Comparison of ENCODE assay signal across 14 cellular contexts in genomic region chr14:99233222-99234035, GRCh38. TPM values are rescaled to one million over a fixed set of nuclear protein-coding genes. Genes with fewer than 3 reads are reported as not detected.
DNase-seq lines count a peak whose midpoint lies in the region; ATAC-seq and TF ChIP-seq lines count a peak whose summit lies in the region.
"Had no signal": no experiment of that assay in that cellular context is flagged by ENCODE, and none has a peak within 500 bp of the region (broad histone marks: within the 10 kb centered on the region; RNA-seq: fewer than 3 reads in every experiment).

No MANE protein-coding gene starts in this region.

- H3K27me3 Mint-ChIP-seq in stimulated activated naive CD8-positive, alpha-beta T cell treated with anti-CD3 and anti-CD28 coated beads, Interleukin-15, Interleukin-2, amounts not matched to agents 100 ng/mL and 50 ng/mL, for 24 hours, result no peaks in the 10 kb centered on the region
- H3K27me3 Mint-ChIP-seq in activated CD8-positive, alpha-beta T cell treated with anti-CD3 and anti-CD28 coated beads, Interleukin-2, amount 10 ng/mL, durations not matched to agents 7 days and 5 days (ENCODE audit: low read depth), result no peaks in the 10 kb centered on the region

- H3K27ac Mint-ChIP-seq in stimulated activated naive CD8-positive, alpha-beta T cell treated with anti-CD3 and anti-CD28 coated beads, Interleukin-15, Interleukin-2, amounts not matched to agents 100 ng/mL and 50 ng/mL, for 24 hours, result peak overlapping the region; percentile 99
- peak overlapping the region; percentile 98 for H3K27ac Mint-ChIP-seq in activated CD8-positive, alpha-beta T cell treated with anti-CD3 and anti-CD28 coated beads, Interleukin-2, amount 10 ng/mL, durations not matched to agents 7 days and 5 days

- no peak overlapping the region for H2BK5ac ChIP-seq in mesendoderm (ENCODE audit: low read length)
- no peak overlapping the region for H2BK5ac ChIP-seq in mesenchymal stem cell (ENCODE audit: low read depth, low read length, poor library complexity, severe bottlenecking)

- H2BK12ac ChIP-seq in mesenchymal stem cell (ENCODE audit: low read length in 2 of 2), result no peak overlapping the region

- H2BK15ac ChIP-seq in mesendoderm (replicated peaks; ENCODE audit: low read depth) (no peak overlapping the region), mesenchymal stem cell (ENCODE audit: low read depth, poor library complexity, severe bottlenecking) (no peak overlapping the region)

- H4K91ac ChIP-seq in mesenchymal stem cell (ENCODE audit: low read length), result no peak overlapping the region

- H3K27me3 ChIP-seq in mesendoderm (ENCODE audit: insufficient read depth, low read length, poor library complexity) (no peaks in the 10 kb centered on the region), vagina (no peaks in the 10 kb centered on the region), mesenchymal stem cell (ENCODE audit: control insufficient read depth in 1 of 2, insufficient read depth in 1 of 2, low read length in 2 of 2) (peaks cover 0 to 7% of the 10 kb centered on the region in 2 experiments)

- H3K4me1 Mint-ChIP-seq in stimulated activated naive CD8-positive, alpha-beta T cell treated with anti-CD3 and anti-CD28 coated beads, Interleukin-15, Interleukin-2, amounts not matched to agents 100 ng/mL and 50 ng/mL, for 24 hours (ENCODE audit: low read depth), result peaks cover 98% of the 10 kb centered on the region
- peaks cover 95% of the 10 kb centered on the region for H3K4me1 Mint-ChIP-seq in activated CD8-positive, alpha-beta T cell treated with anti-CD3 and anti-CD28 coated beads, Interleukin-2, amount 10 ng/mL, durations not matched to agents 7 days and 5 days (ENCODE audit: low read depth)

- H3K4me1 ChIP-seq in mesendoderm (ENCODE audit: control insufficient read depth, low read depth, low read length), result peaks cover 7% of the 10 kb centered on the region
- H3K4me1 ChIP-seq in vagina, result peaks cover 57% of the 10 kb centered on the region
- H3K4me1 ChIP-seq in mesenchymal stem cell (ENCODE audit: control insufficient read depth, insufficient read depth, low read depth, low read length), result peaks cover 2% of the 10 kb centered on the region
- H3K4me1 ChIP-seq: adrenal gland, psoas muscle had no signal

- H3K4ac ChIP-seq in mesendoderm (ENCODE audit: low read depth, low read length), result no peak overlapping the region
- no peak overlapping the region for H3K4ac ChIP-seq in mesenchymal stem cell (ENCODE audit: low read depth in 1 of 2, low read length in 2 of 2)

- POLR2A ChIA-PET in activated CD8-positive, alpha-beta T cell treated with anti-CD3 and anti-CD28 coated beads, Interleukin-2, amount 10 ng/mL, durations not matched to agents 7 days and 5 days (lab: Charles Lee), result interaction anchor here (0.6 to 28.3 kb wide), 10 partner anchors 8 to 1422 kb away, joined by 3 to 767 read pairs (median 6); partner anchors contain the start of gene BCL11B

- H3K56ac ChIP-seq in mesendoderm (ENCODE audit: low read length), result peak overlapping the region; percentile 30

- H3K27ac ChIP-seq in mesendoderm (ENCODE audit: low read depth, low read length) (no peak overlapping the region), vagina (peak overlapping the region; percentile 13), mesenchymal stem cell (ENCODE audit: low read length, poor library complexity, severe bottlenecking) (no peak overlapping the region)
- H3K27ac ChIP-seq: adrenal gland, KMS-11, psoas muscle had no signal

- no peak overlapping the region for H3K4me3 ChIP-seq in mesendoderm (ENCODE audit: low read length)
- H3K4me3 ChIP-seq in vagina, result no peak overlapping the region
- H3K4me3 ChIP-seq in mesenchymal stem cell (ENCODE audit: insufficient read depth in 1 of 2, low read depth in 1 of 2, low read length in 2 of 2), result no peak overlapping the region
- H3K4me3 ChIP-seq: adrenal gland, psoas muscle had no signal

- TF ChIP-seq CTCF in vagina (IDR thresholded peaks at IDR 0.05), result no peak

- no peaks in the 10 kb centered on the region for H3K9me3 Mint-ChIP-seq in stimulated activated naive CD8-positive, alpha-beta T cell treated with anti-CD3 and anti-CD28 coated beads, Interleukin-15, Interleukin-2, amounts not matched to agents 100 ng/mL and 50 ng/mL, for 24 hours
- no peaks in the 10 kb centered on the region for H3K9me3 Mint-ChIP-seq in activated CD8-positive, alpha-beta T cell treated with anti-CD3 and anti-CD28 coated beads, Interleukin-2, amount 10 ng/mL, durations not matched to agents 7 days and 5 days (ENCODE audit: insufficient read depth)

- H2BK120ac ChIP-seq in mesendoderm (ENCODE audit: low read depth, low read length) (no peak overlapping the region), mesenchymal stem cell (ENCODE audit: low read depth, low read length) (no peak overlapping the region)

- H3K4me2 ChIP-seq in mesendoderm (ENCODE audit: low read length), result no peak overlapping the region
- no peak overlapping the region for H3K4me2 ChIP-seq in mesenchymal stem cell (ENCODE audit: low read length, poor library complexity, severe bottlenecking)
- H3K4me2 ChIP-seq: KMS-11 had no signal

- no peak overlapping the region for H3K14ac ChIP-seq in mesenchymal stem cell (ENCODE audit: low read length in 2 of 2)

- peaks cover 31% of the 10 kb centered on the region for H3K36me3 Mint-ChIP-seq in stimulated activated naive CD8-positive, alpha-beta T cell treated with anti-CD3 and anti-CD28 coated beads, Interleukin-15, Interleukin-2, amounts not matched to agents 100 ng/mL and 50 ng/mL, for 24 hours (ENCODE audit: low read depth)
- peaks cover 80% of the 10 kb centered on the region for H3K36me3 Mint-ChIP-seq in activated CD8-positive, alpha-beta T cell treated with anti-CD3 and anti-CD28 coated beads, Interleukin-2, amount 10 ng/mL, durations not matched to agents 7 days and 5 days (ENCODE audit: low read depth)

- H4K8ac ChIP-seq in mesendoderm (ENCODE audit: low read depth, low read length) (no peak overlapping the region), mesenchymal stem cell (ENCODE audit: low read length) (no peak overlapping the region)

- H3K4me3 Mint-ChIP-seq in stimulated activated naive CD8-positive, alpha-beta T cell treated with anti-CD3 and anti-CD28 coated beads, Interleukin-15, Interleukin-2, amounts not matched to agents 100 ng/mL and 50 ng/mL, for 24 hours, result peak overlapping the region; percentile 55
- peak overlapping the region; percentile 73 for H3K4me3 Mint-ChIP-seq in activated CD8-positive, alpha-beta T cell treated with anti-CD3 and anti-CD28 coated beads, Interleukin-2, amount 10 ng/mL, durations not matched to agents 7 days and 5 days

- H3K9me3 ChIP-seq in vagina (no peaks in the 10 kb centered on the region), mesenchymal stem cell (ENCODE audit: control insufficient read depth, low read length) (peaks cover 45% of the 10 kb centered on the region)
- H3K9me3 ChIP-seq: adrenal gland had no signal

- H3K9ac ChIP-seq in mesendoderm (ENCODE audit: low read length) (no peak overlapping the region), mesenchymal stem cell (ENCODE audit: low read length) (no peak overlapping the region)
- H3K9ac ChIP-seq: KMS-11 had no signal

- DNase-seq in stimulated activated naive CD8-positive, alpha-beta T cell treated with anti-CD3 and anti-CD28 coated beads, Interleukin-15, Interleukin-2, amounts not matched to agents 100 U/mL and 50 U/mL, for 24 hours, result no peak
- no peak for DNase-seq in activated CD8-positive, alpha-beta T cell treated with anti-CD3 and anti-CD28 coated beads, Interleukin-2, amount 10 ng/mL, durations not matched to agents 7 days and 5 days
- DNase-seq in mesendoderm (no peak), vagina (ENCODE audit: extremely low spot score in 2 of 2) (no peak), mesenchymal stem cell (no peak), retina (no peak)
- DNase-seq: adrenal gland, left cardiac atrium, NCI-H1105 treated with DMSO at 0.1 percent for 48 hours, psoas muscle, SHP77 had no signal

- no peak overlapping the region for H3K23ac ChIP-seq in mesendoderm (ENCODE audit: low read length)
- no peak overlapping the region for H3K23ac ChIP-seq in mesenchymal stem cell (ENCODE audit: low read length in 2 of 2)

- no CpG with 5 or more reads among the region's 17 CpGs for WGBS in mesendoderm (ENCODE audit: extremely low coverage, insufficient coverage, low lambda C conversion rate)
- 76% methylated on average over 17 of the region's 17 CpGs for WGBS in mesenchymal stem cell

- peaks cover 42% of the 10 kb centered on the region for H3K79me2 ChIP-seq in mesendoderm (ENCODE audit: control insufficient read depth, insufficient read depth, low read length)

- H3K79me1 ChIP-seq in mesendoderm (ENCODE audit: low read length), result peaks cover 26% of the 10 kb centered on the region
- no peaks in the 10 kb centered on the region for H3K79me1 ChIP-seq in mesenchymal stem cell (replicated peaks; ENCODE audit: low read length, poor library complexity, severe bottlenecking)

- H2AK5ac ChIP-seq in mesendoderm (ENCODE audit: low read length), result peak overlapping the region; percentile 54
- H2AK5ac ChIP-seq in mesenchymal stem cell (ENCODE audit: low read length, severe bottlenecking), result no peak overlapping the region

- no peak for TF ChIP-seq POLR2A in vagina (IDR thresholded peaks at IDR 0.05)

- H4K5ac ChIP-seq in mesendoderm (ENCODE audit: low read length), result no peak overlapping the region

- H2AFZ ChIP-seq in mesenchymal stem cell (ENCODE audit: low read depth, low read length), result no peak overlapping the region

- CTCF ChIA-PET in activated CD8-positive, alpha-beta T cell treated with anti-CD3 and anti-CD28 coated beads, Interleukin-2, amount 10 ng/mL, durations not matched to agents 7 days and 5 days (lab: Charles Lee), result interaction anchor here (0.9 to 20.3 kb wide), 9 partner anchors 9 to 45 kb away, joined by 3 to 373 read pairs (median 5); partner anchors contain the start of gene BCL11B

- ATAC-seq in stimulated activated naive CD8-positive, alpha-beta T cell treated with anti-CD3 and anti-CD28 coated beads, Interleukin-15, Interleukin-2, amounts not matched to agents 100 U/mL and 50 U/mL, for 24 hours, result no peak
- no peak for ATAC-seq in activated CD8-positive, alpha-beta T cell treated with anti-CD3 and anti-CD28 coated beads, Interleukin-2, amount 10 ng/mL, durations not matched to agents 7 days and 5 days
- ATAC-seq in HG03342 (IDR thresholded peaks at IDR 0.05; ENCODE audit: unreplicated experiment), result no peak
- ATAC-seq: left cardiac atrium, psoas muscle had no signal

- intact Hi-C loops in vagina (cut with DNase I), result no loop called here

- H3K36me3 ChIP-seq in mesendoderm (ENCODE audit: control insufficient read depth, insufficient read depth, low read length) (no peaks in the 10 kb centered on the region), vagina (no peaks in the 10 kb centered on the region), mesenchymal stem cell (ENCODE audit: control insufficient read depth in 1 of 2, insufficient read depth in 2 of 2, low read depth in 1 of 2, low read length in 2 of 2) (no peaks in the 10 kb centered on the region)
- H3K36me3 ChIP-seq: adrenal gland had no signal

- no peak overlapping the region for H3K18ac ChIP-seq in mesendoderm (ENCODE audit: low read length)
- no peak overlapping the region for H3K18ac ChIP-seq in mesenchymal stem cell (ENCODE audit: low read depth in 1 of 2, low read length in 2 of 2)

RNA-seq across cellular contexts. Expression of gene BCL11B, which starts 38.6 kb away (rescaled TPM):
- total RNA-seq in activated CD8-positive, alpha-beta T cell treated with anti-CD3 and anti-CD28 coated beads, Interleukin-2, amount 10 ng/mL, durations not matched to agents 7 days and 5 days, result 10 to 100 TPM; 68.6 to 70.6 TPM
- polyA plus RNA-seq in mesendoderm (2013, experiment 1 of 2), result 2.8 TPM
- polyA plus RNA-seq in mesendoderm (2013, experiment 2 of 2), result 2.5 TPM
- 11.5 TPM for total RNA-seq in vagina
- not detected for polyA plus RNA-seq in mesenchymal stem cell (2013, experiment 1 of 2)
- polyA plus RNA-seq in mesenchymal stem cell (2013, experiment 2 of 2), result not detected
